Comparison of ENCODE assay signal across 8 cellular contexts in the genomic region with DNA sequence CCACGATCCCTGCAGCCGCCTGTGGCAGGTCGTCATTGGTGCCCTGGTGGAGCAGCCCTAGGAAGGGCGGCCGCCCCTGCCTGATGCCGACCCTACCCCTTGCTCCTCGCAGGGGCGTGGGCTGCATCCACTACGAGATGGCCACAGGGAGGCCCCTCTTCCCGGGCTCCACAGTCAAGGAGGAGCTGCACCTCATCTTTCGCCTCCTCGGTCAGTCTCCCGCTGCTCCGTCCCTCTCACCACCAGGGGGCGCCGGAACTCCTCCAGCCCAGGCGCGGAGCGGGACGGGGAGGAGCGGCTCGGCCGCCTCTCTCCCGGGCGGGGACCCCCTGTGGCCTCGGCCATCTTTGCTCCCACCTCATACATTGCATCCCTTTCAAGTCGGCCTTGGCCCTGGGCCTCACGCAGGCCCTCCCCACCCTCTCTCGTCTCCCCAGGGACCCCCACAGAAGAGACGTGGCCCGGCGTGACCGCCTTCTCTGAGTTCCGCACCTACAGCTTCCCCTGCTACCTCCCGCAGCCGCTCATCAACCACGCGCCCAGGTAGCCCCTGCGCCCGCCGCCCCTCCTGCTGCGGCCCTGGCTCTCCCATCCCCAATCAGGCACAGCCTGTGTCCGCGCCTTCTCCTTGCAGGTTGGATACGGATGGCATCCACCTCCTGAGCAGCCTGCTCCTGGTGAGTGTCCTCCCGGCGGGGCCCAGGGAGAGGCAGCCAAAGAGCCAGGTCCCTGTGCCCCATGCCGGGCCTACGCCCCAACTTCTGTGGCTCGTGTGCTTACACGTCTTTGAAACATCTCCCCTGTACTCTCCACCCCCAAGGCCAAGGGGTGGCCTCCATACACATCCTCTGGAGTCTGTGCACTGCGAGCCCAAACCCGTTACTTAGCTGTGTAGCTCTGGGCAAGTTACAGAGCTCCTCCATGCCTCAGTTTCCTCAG. TPM values are rescaled to one million over a fixed set of nuclear protein-coding genes. Genes with fewer than 3 reads are reported as not detected.
DNase-seq lines count a peak whose midpoint lies in the region; ATAC-seq and TF ChIP-seq lines count a peak whose summit lies in the region.

No MANE protein-coding gene starts in this region.

- H3K36me3 ChIP-seq in left lung, result peaks cover 0 to 11% of the 10 kb centered on the region in 2 donors

- peak; percentile 83 for TF ChIP-seq CTCF in choroid plexus epithelial cell (conservative IDR thresholded peaks at IDR 0.05; ENCODE audit: low read depth, low read length)
- TF ChIP-seq CTCF in left lung (IDR thresholded peaks at IDR 0.05), result peak; percentile 91 to 95

- no peak overlapping the region for H3K27ac ChIP-seq in left lung

- H3K27me3 ChIP-seq in left lung, result no peaks in the 10 kb centered on the region

- ATAC-seq in GM21528 (IDR thresholded peaks at IDR 0.05; ENCODE audit: low FRiP score, unreplicated experiment), result peak; percentile 61
- peak; percentile 90 for ATAC-seq in left lung
- ATAC-seq in GM21825 (IDR thresholded peaks at IDR 0.05; ENCODE audit: unreplicated experiment), result no peak

- H3K9me3 ChIP-seq in left lung, result no peaks in the 10 kb centered on the region

- peak in 12 of 14 donors; percentile 41 to 84 (median 62) for DNase-seq in C1 segment of cervical spinal cord (lab: John Stamatoyannopoulos, UW)
- DNase-seq in NCI-H2196 treated with DMSO at 0.1 percent for 48 hours (lab: John Stamatoyannopoulos, UW; ENCODE audit: unreplicated experiment), result peak; percentile 36
- peak; percentile 79 to 83 for DNase-seq in activated CD4-positive, alpha-beta T cell treated with anti-CD3 and anti-CD28 coated beads for 4 hours
- DNase-seq in choroid plexus epithelial cell (ENCODE audit: low read depth), result peak; percentile 70
- peak; percentile 83 to 97 for DNase-seq in left lung
- peak; percentile 86 for DNase-seq in stimulated activated CD4-positive, alpha-beta T cell treated with anti-CD3 and anti-CD28 coated beads, Interleukin-4, amount 100 ng/mL, for 24 hours

- H3K4me1 ChIP-seq in left lung, result peaks cover 0 to 9% of the 10 kb centered on the region in 2 donors

- H3K4me3 ChIP-seq in choroid plexus epithelial cell (ENCODE audit: low read depth, low read length) (peak overlapping the region; percentile 1), left lung (peak overlapping the region; percentile 23 to 28)

- intact Hi-C loops in left lung (cut with DNase I), result loop anchor here in 1 of 2 donors (10.0 kb wide), 1 partner anchor 56 kb away; no protein-coding TSS in a partner anchor

RNA-seq across cellular contexts. Expression of a gene that starts 24.7 kb away (rescaled TPM):
- 10 to 100 TPM; 19.7 to 30.1 TPM for total RNA-seq in left lung

Comparison
In these comparisons a context has a peak if more than half of its experiments do, and no peak if none do; other contexts are left out.
1. DNase-seq: peak in every context shown above with its lines; median percentile 90 in left lung; 86 in stimulated activated CD4-positive, alpha-beta T cell treated with anti-CD3 and anti-CD28 coated beads, Interleukin-4, amount 100 ng/mL, for 24 hours; 81 in activated CD4-positive, alpha-beta T cell treated with anti-CD3 and anti-CD28 coated beads for 4 hours; 70 in choroid plexus epithelial cell; 62 in C1 segment of cervical spinal cord; 36 in NCI-H2196 treated with DMSO at 0.1 percent for 48 hours.